ENCODE assay signal across 26 cellular contexts in genomic region chr15:45804028-45804427, GRCh38.
"Had no signal": no experiment of that assay in that cellular context is flagged by ENCODE, and none has a peak within 500 bp of the region (broad histone marks: within the 10 kb centered on the region; RNA-seq: fewer than 3 reads in every experiment).

No MANE protein-coding gene starts in this region.

- H3K27me3 ChIP-seq: cardiac muscle cell, esophagus squamous epithelium, gastrocnemius medialis, heart right ventricle, ovary, right atrium auricular region, thyroid gland had no signal

- DNase-seq: activated CD4-positive, alpha-beta memory T cell treated with anti-CD3 and anti-CD28 coated beads, Interleukin-2, amount 10 ng/mL, durations not matched to agents 7 days and 5 days; activated CD4-positive, alpha-beta T cell treated with anti-CD3 and anti-CD28 coated beads, Interleukin-2, amount 10 ng/mL, durations not matched to agents 24 days and 14 days; activated CD8-positive, alpha-beta memory T cell treated with anti-CD3 and anti-CD28 coated beads, Interleukin-2, amount 10 ng/mL, durations not matched to agents 7 days and 5 days; activated effector memory CD4-positive, alpha-beta T cell treated with anti-CD3 and anti-CD28 coated beads, Interleukin-2, amount 50 U/mL, for 16 hours; activated naive CD4-positive, alpha-beta T cell treated with anti-CD3 and anti-CD28 coated beads, Interleukin-2, amount 10 ng/mL, durations not matched to agents 7 days and 5 days; activated T-cell treated with anti-CD3 and anti-CD28 coated beads for 4 hours; amygdala; cortex of kidney; endodermal cell; esophagus squamous epithelium; gastrocnemius medialis; heart right ventricle; lower lobe of right lung; naive thymus-derived CD4-positive, alpha-beta T cell; ovary; psoas muscle; stimulated activated CD4-positive, alpha-beta T cell treated with anti-CD3 and anti-CD28 coated beads, Interleukin-12 subunit alpha, Interleukin-12 subunit beta, amount 100 ng/mL, for 4 hours; stimulated activated CD4-positive, alpha-beta T cell treated with anti-CD3 and anti-CD28 coated beads, Interleukin-4, amount 100 ng/mL, for 4 hours; stimulated activated naive CD8-positive, alpha-beta T cell treated with anti-CD3 and anti-CD28 coated beads, Interleukin-15, Interleukin-2, amounts not matched to agents 100 U/mL and 50 U/mL, for 24 hours; T-helper 2 cell; thyroid gland; upper lobe of right lung had no signal

- H3K4me3 ChIP-seq: cardiac muscle cell, esophagus squamous epithelium, gastrocnemius medialis, heart right ventricle, lower lobe of right lung, ovary, psoas muscle, right atrium auricular region, thyroid gland, upper lobe of right lung had no signal

- H3K36me3 Mint-ChIP-seq: activated CD8-positive, alpha-beta memory T cell treated with anti-CD3 and anti-CD28 coated beads, Interleukin-2, amount 10 ng/mL, durations not matched to agents 7 days and 5 days; activated naive CD4-positive, alpha-beta T cell treated with anti-CD3 and anti-CD28 coated beads, Interleukin-2, amount 10 ng/mL, durations not matched to agents 7 days and 5 days had no signal

- H3K27ac ChIP-seq: cardiac muscle cell, esophagus squamous epithelium, gastrocnemius medialis, heart right ventricle, lower lobe of right lung, ovary, psoas muscle, right atrium auricular region, thyroid gland, upper lobe of right lung had no signal

- H3K36me3 ChIP-seq: cardiac muscle cell, esophagus squamous epithelium, gastrocnemius medialis, heart right ventricle, lower lobe of right lung, ovary, right atrium auricular region, thyroid gland, upper lobe of right lung had no signal

- H3K4me1 ChIP-seq: esophagus squamous epithelium, gastrocnemius medialis, heart right ventricle, lower lobe of right lung, psoas muscle, right atrium auricular region, thyroid gland, upper lobe of right lung had no signal

- H3K27ac Mint-ChIP-seq: activated CD4-positive, alpha-beta memory T cell treated with anti-CD3 and anti-CD28 coated beads, Interleukin-2, amount 10 ng/mL, durations not matched to agents 7 days and 5 days; activated CD4-positive, alpha-beta T cell treated with anti-CD3 and anti-CD28 coated beads, Interleukin-2, amount 10 ng/mL, durations not matched to agents 24 days and 14 days; activated CD8-positive, alpha-beta memory T cell treated with anti-CD3 and anti-CD28 coated beads, Interleukin-2, amount 10 ng/mL, durations not matched to agents 7 days and 5 days; activated naive CD4-positive, alpha-beta T cell treated with anti-CD3 and anti-CD28 coated beads, Interleukin-2, amount 10 ng/mL, durations not matched to agents 7 days and 5 days; endodermal cell; naive thymus-derived CD4-positive, alpha-beta T cell had no signal

- H3K9me3 Mint-ChIP-seq: activated CD4-positive, alpha-beta memory T cell treated with anti-CD3 and anti-CD28 coated beads, Interleukin-2, amount 10 ng/mL, durations not matched to agents 7 days and 5 days; activated CD4-positive, alpha-beta T cell treated with anti-CD3 and anti-CD28 coated beads, Interleukin-2, amount 10 ng/mL, durations not matched to agents 24 days and 14 days; activated naive CD4-positive, alpha-beta T cell treated with anti-CD3 and anti-CD28 coated beads, Interleukin-2, amount 10 ng/mL, durations not matched to agents 7 days and 5 days; endodermal cell; naive thymus-derived CD4-positive, alpha-beta T cell had no signal

- ATAC-seq: activated CD4-positive, CD25-positive, alpha-beta regulatory T cell treated with anti-CD3 and anti-CD28 coated beads, Interleukin-2, amount 50 U/mL, for 24 hours; activated CD8-positive, alpha-beta memory T cell treated with anti-CD3 and anti-CD28 coated beads, Interleukin-2, amount 10 ng/mL, durations not matched to agents 7 days and 5 days; gastrocnemius medialis; heart right ventricle; left lobe of liver; lower lobe of right lung; naive thymus-derived CD4-positive, alpha-beta T cell; psoas muscle; stimulated activated naive CD8-positive, alpha-beta T cell treated with anti-CD3 and anti-CD28 coated beads, Interleukin-15, Interleukin-2, amounts not matched to agents 100 U/mL and 50 U/mL, for 24 hours; upper lobe of right lung had no signal

- H3K27me3 Mint-ChIP-seq: activated CD8-positive, alpha-beta memory T cell treated with anti-CD3 and anti-CD28 coated beads, Interleukin-2, amount 10 ng/mL, durations not matched to agents 7 days and 5 days had no signal

- H3K9me3 ChIP-seq: esophagus squamous epithelium, gastrocnemius medialis, heart right ventricle, lower lobe of right lung, ovary, psoas muscle, right atrium auricular region, thyroid gland, upper lobe of right lung had no signal

- H3K4me1 Mint-ChIP-seq: activated CD4-positive, alpha-beta memory T cell treated with anti-CD3 and anti-CD28 coated beads, Interleukin-2, amount 10 ng/mL, durations not matched to agents 7 days and 5 days; activated CD4-positive, alpha-beta T cell treated with anti-CD3 and anti-CD28 coated beads, Interleukin-2, amount 10 ng/mL, durations not matched to agents 24 days and 14 days; activated CD8-positive, alpha-beta memory T cell treated with anti-CD3 and anti-CD28 coated beads, Interleukin-2, amount 10 ng/mL, durations not matched to agents 7 days and 5 days; activated naive CD4-positive, alpha-beta T cell treated with anti-CD3 and anti-CD28 coated beads, Interleukin-2, amount 10 ng/mL, durations not matched to agents 7 days and 5 days; naive thymus-derived CD4-positive, alpha-beta T cell had no signal

- H3K4me3 Mint-ChIP-seq: activated CD4-positive, alpha-beta memory T cell treated with anti-CD3 and anti-CD28 coated beads, Interleukin-2, amount 10 ng/mL, durations not matched to agents 7 days and 5 days; activated CD4-positive, alpha-beta T cell treated with anti-CD3 and anti-CD28 coated beads, Interleukin-2, amount 10 ng/mL, durations not matched to agents 24 days and 14 days; activated CD8-positive, alpha-beta memory T cell treated with anti-CD3 and anti-CD28 coated beads, Interleukin-2, amount 10 ng/mL, durations not matched to agents 7 days and 5 days; activated naive CD4-positive, alpha-beta T cell treated with anti-CD3 and anti-CD28 coated beads, Interleukin-2, amount 10 ng/mL, durations not matched to agents 7 days and 5 days; endodermal cell had no signal
